9 cellular contexts compared by ENCODE assay signal in genomic region chr11:32172771-32173170, GRCh38.
DNase-seq lines count a peak whose midpoint lies in the region; ATAC-seq and TF ChIP-seq lines count a peak whose summit lies in the region.
"Had no signal": no experiment of that assay in that cellular context is flagged by ENCODE, and none has a peak within 500 bp of the region (broad histone marks: within the 10 kb centered on the region; RNA-seq: fewer than 3 reads in every experiment).

No MANE protein-coding gene starts in this region.

- H3K27ac ChIP-seq in endodermal cell (ENCODE audit: low read depth, low read length) = no peak overlapping the region
- H3K27ac ChIP-seq in mesodermal cell (ENCODE audit: low read depth, low read length, severe bottlenecking) = peak overlapping the region; percentile 16
- H3K27ac ChIP-seq in thoracic aorta = no peak overlapping the region

- peak; percentile 13 for DNase-seq in NCI-H1092 treated with DMSO at 0.1 percent for 48 hours (lab: John Stamatoyannopoulos, UW)
- DNase-seq in NCI-H1092 (lab: John Stamatoyannopoulos, UW) = no peak
- DNase-seq in endodermal cell = peak; percentile 59
- DNase-seq in thoracic aorta (ENCODE audit: low spot score) = no peak
- DNase-seq in activated T-cell treated with anti-CD3 and anti-CD28 coated beads, Interleukin-2, amount 50 U/mL, for 72 hours = no peak
- DNase-seq in activated CD4-positive, CD25-positive, alpha-beta regulatory T cell treated with anti-CD3 and anti-CD28 coated beads, Interleukin-2, amount 50 U/mL, for 72 hours = no peak
- DNase-seq in SHP77 (lab: John Stamatoyannopoulos, UW) = no peak

- H3K27ac Mint-ChIP-seq in endodermal cell = no peak overlapping the region
- H3K27ac Mint-ChIP-seq in activated T-cell treated with anti-CD3 and anti-CD28 coated beads, Interleukin-2, amount 50 U/mL, for 72 hours = no peak overlapping the region

- H3K9me3 Mint-ChIP-seq in endodermal cell = no peaks in the 10 kb centered on the region
- no peaks in the 10 kb centered on the region for H3K9me3 Mint-ChIP-seq in activated T-cell treated with anti-CD3 and anti-CD28 coated beads, Interleukin-2, amount 50 U/mL, for 72 hours
- H3K9me3 Mint-ChIP-seq: central memory CD8-positive, alpha-beta T cell had no signal

- peaks cover 6% of the 10 kb centered on the region for H3K4me1 Mint-ChIP-seq in endodermal cell
- peaks cover 5% of the 10 kb centered on the region for H3K4me1 Mint-ChIP-seq in activated T-cell treated with anti-CD3 and anti-CD28 coated beads, Interleukin-2, amount 50 U/mL, for 72 hours (ENCODE audit: low read depth)

- ATAC-seq in thoracic aorta (ENCODE audit: insufficient number of reproducible peaks, low FRiP score, low read depth) = no peak
- ATAC-seq in activated T-cell treated with anti-CD3 and anti-CD28 coated beads, Interleukin-2, amount 50 U/mL, for 72 hours (replicated peaks in 1 of 2) = no peak

- H3K4me3 Mint-ChIP-seq in endodermal cell = no peak overlapping the region
- H3K4me3 Mint-ChIP-seq in activated T-cell treated with anti-CD3 and anti-CD28 coated beads, Interleukin-2, amount 50 U/mL, for 72 hours = no peak overlapping the region
- H3K4me3 Mint-ChIP-seq: central memory CD8-positive, alpha-beta T cell had no signal

- H3K27me3 ChIP-seq in endodermal cell (ENCODE audit: control insufficient read depth, insufficient read depth, low read length, poor library complexity, severe bottlenecking) (no peaks in the 10 kb centered on the region), thoracic aorta (replicated peaks; ENCODE audit: insufficient read depth) (no peaks in the 10 kb centered on the region)

- no peak for TF ChIP-seq CTCF in endodermal cell (conservative IDR thresholded peaks at IDR 0.05)
- no peak for TF ChIP-seq CTCF in thoracic aorta (IDR thresholded peaks at IDR 0.05)

- no peaks in the 10 kb centered on the region for H3K36me3 ChIP-seq in endodermal cell (ENCODE audit: control insufficient read depth, insufficient read depth, low read length)
- H3K36me3 ChIP-seq in mesodermal cell (ENCODE audit: control insufficient read depth, insufficient read depth, low read length) = no peaks in the 10 kb centered on the region
- no peaks in the 10 kb centered on the region for H3K36me3 ChIP-seq in thoracic aorta

- no peak overlapping the region for H3K9ac ChIP-seq in endodermal cell (ENCODE audit: extremely low read depth, low read length, poor library complexity, severe bottlenecking)

- peaks cover 3% of the 10 kb centered on the region for H3K27me3 Mint-ChIP-seq in endodermal cell (ENCODE audit: insufficient read depth)
- H3K27me3 Mint-ChIP-seq in activated T-cell treated with anti-CD3 and anti-CD28 coated beads, Interleukin-2, amount 50 U/mL, for 72 hours (ENCODE audit: low read depth) = no peaks in the 10 kb centered on the region
- H3K27me3 Mint-ChIP-seq: central memory CD8-positive, alpha-beta T cell had no signal

- H3K9me3 ChIP-seq in endodermal cell (ENCODE audit: control insufficient read depth, low read length) = no peaks in the 10 kb centered on the region
- H3K9me3 ChIP-seq in mesodermal cell (ENCODE audit: control insufficient read depth, low read length) = no peaks in the 10 kb centered on the region
- no peaks in the 10 kb centered on the region for H3K9me3 ChIP-seq in thoracic aorta

- no peaks in the 10 kb centered on the region for H3K36me3 Mint-ChIP-seq in endodermal cell (ENCODE audit: low read depth)
- H3K36me3 Mint-ChIP-seq in activated T-cell treated with anti-CD3 and anti-CD28 coated beads, Interleukin-2, amount 50 U/mL, for 72 hours (ENCODE audit: insufficient read depth in 2 of 2) = no peaks in the 10 kb centered on the region

- H3K4me3 ChIP-seq in endodermal cell (ENCODE audit: low read length) (no peak overlapping the region), mesodermal cell (ENCODE audit: extremely low read depth, insufficient read depth, low read length, poor library complexity, severe bottlenecking) (no peak overlapping the region), thoracic aorta (peak overlapping the region; percentile 64)

- no peaks in the 10 kb centered on the region for H3K4me1 ChIP-seq in endodermal cell (ENCODE audit: control insufficient read depth, insufficient read depth, low read length)
- no peaks in the 10 kb centered on the region for H3K4me1 ChIP-seq in mesodermal cell (ENCODE audit: control insufficient read depth, insufficient read depth, low read length, poor library complexity, severe bottlenecking)
- no peaks in the 10 kb centered on the region for H3K4me1 ChIP-seq in thoracic aorta (ENCODE audit: control insufficient read depth in 1 of 2, low read depth in 2 of 2)

- WGBS in endodermal cell (ENCODE audit: insufficient coverage in 1 of 2, insufficient read length in 1 of 2), 2 experiments = 79 to 83% methylated on average over 11 of the region's 11 CpGs
- WGBS in mesodermal cell (ENCODE audit: insufficient coverage in 2 of 2), 2 experiments = 73 to 78% methylated on average over 9 to 10 of the region's 11 CpGs

Comparison
In these comparisons a context has a peak if more than half of its experiments do, and no peak if none do; other contexts are left out.
1. DNase-seq: peak in NCI-H1092 treated with DMSO at 0.1 percent for 48 hours (single experiment) and endodermal cell (single experiment); none in NCI-H1092 (single experiment), thoracic aorta (single experiment), activated T-cell treated with anti-CD3 and anti-CD28 coated beads, Interleukin-2, amount 50 U/mL, for 72 hours (0 of 2), activated CD4-positive, CD25-positive, alpha-beta regulatory T cell treated with anti-CD3 and anti-CD28 coated beads, Interleukin-2, amount 50 U/mL, for 72 hours (single experiment) and SHP77 (0 of 2).